Comparison of ENCODE assay signal across 17 cellular contexts in genomic region chr3:196989721-196990262, GRCh38.
DNase-seq lines count a peak whose midpoint lies in the region; FAIRE-seq and TF ChIP-seq lines count a peak whose summit lies in the region.
"Had no signal": no experiment of that assay in that cellular context is flagged by ENCODE, and none has a peak within 500 bp of the region (broad histone marks: within the 10 kb centered on the region; RNA-seq: fewer than 3 reads in every experiment).

No MANE protein-coding gene starts in this region.

- peak; percentile 26 for DNase-seq in AG10803 (ENCODE audit: low read depth)
- DNase-seq in DMS153 treated with DMSO at 0.1 percent for 48 hours (lab: John Stamatoyannopoulos, UW; ENCODE audit: unreplicated experiment): peak; percentile 21
- DNase-seq in NCI-H2196 (lab: John Stamatoyannopoulos, UW; ENCODE audit: unreplicated experiment): peak; percentile 72
- peak; percentile 63 for DNase-seq in fibroblast of mammary gland (ENCODE audit: low read depth)
- DNase-seq in GM20000 (ENCODE audit: low spot score): no peak
- no peak for DNase-seq in COLO829 (ENCODE audit: low spot score)
- no peak for DNase-seq in HTR-8/SVneo (ENCODE audit: insufficient read length, low spot score)
- no peak for DNase-seq in activated naive CD4-positive, alpha-beta T cell treated with anti-CD3 and anti-CD28 coated beads, Interleukin-2, amount 10 ng/mL, durations not matched to agents 7 days and 5 days
- DNase-seq: cerebellar nuclear complex; mesendoderm; retina; stimulated activated CD4-positive, alpha-beta T cell treated with anti-CD3 and anti-CD28 coated beads, Interleukin-2, amount 100 ng/mL, for 48 hours; T1000 had no signal

- CTCF ChIA-PET in activated naive CD4-positive, alpha-beta T cell treated with anti-CD3 and anti-CD28 coated beads, Interleukin-2, amount 10 ng/mL, durations not matched to agents 7 days and 5 days (lab: Charles Lee): interaction anchor here (0.7 kb wide), 1 partner anchor 12 kb away, joined by 3 read pairs; no protein-coding TSS in a partner anchor

- peaks cover 25% of the 10 kb centered on the region for H3K27me3 Mint-ChIP-seq in activated naive CD4-positive, alpha-beta T cell treated with anti-CD3 and anti-CD28 coated beads, Interleukin-2, amount 10 ng/mL, durations not matched to agents 7 days and 5 days

- H3K9me3 Mint-ChIP-seq in activated naive CD4-positive, alpha-beta T cell treated with anti-CD3 and anti-CD28 coated beads, Interleukin-2, amount 10 ng/mL, durations not matched to agents 7 days and 5 days: no peaks in the 10 kb centered on the region
- H3K9me3 Mint-ChIP-seq: neural progenitor cell had no signal

- no peaks in the 10 kb centered on the region for H3K36me3 Mint-ChIP-seq in activated naive CD4-positive, alpha-beta T cell treated with anti-CD3 and anti-CD28 coated beads, Interleukin-2, amount 10 ng/mL, durations not matched to agents 7 days and 5 days
- H3K36me3 Mint-ChIP-seq: neural progenitor cell had no signal

- no peak for TF ChIP-seq CTCF in AG10803 (conservative IDR thresholded peaks at IDR 0.05; ENCODE audit: low read length)
- TF ChIP-seq CTCF in fibroblast of mammary gland (conservative IDR thresholded peaks at IDR 0.05; ENCODE audit: control insufficient read depth, insufficient read depth, low read depth, low read length): no peak
- TF ChIP-seq CTCF in GM20000 (IDR thresholded peaks at IDR 0.05; ENCODE audit: extremely low read depth, missing control alignments): no peak

- H3K4me1 Mint-ChIP-seq in activated naive CD4-positive, alpha-beta T cell treated with anti-CD3 and anti-CD28 coated beads, Interleukin-2, amount 10 ng/mL, durations not matched to agents 7 days and 5 days: no peaks in the 10 kb centered on the region

- no peak overlapping the region for H3K27ac Mint-ChIP-seq in activated naive CD4-positive, alpha-beta T cell treated with anti-CD3 and anti-CD28 coated beads, Interleukin-2, amount 10 ng/mL, durations not matched to agents 7 days and 5 days
- H3K27ac Mint-ChIP-seq: neural progenitor cell had no signal

- H3K4me3 Mint-ChIP-seq in activated naive CD4-positive, alpha-beta T cell treated with anti-CD3 and anti-CD28 coated beads, Interleukin-2, amount 10 ng/mL, durations not matched to agents 7 days and 5 days: no peak overlapping the region
- H3K4me3 Mint-ChIP-seq: neural progenitor cell had no signal

- H3K4me3 ChIP-seq in AG10803 (ENCODE audit: low read length) (no peak overlapping the region), fibroblast of mammary gland (ENCODE audit: control insufficient read depth, low read depth, low read length) (no peak overlapping the region)
- H3K4me3 ChIP-seq: BLaER1, gastroesophageal sphincter, neural progenitor cell, thoracic aorta had no signal

- no peak for FAIRE-seq in HTR-8/SVneo (lab: Jason Lieb, UNC)

Comparison
In these comparisons a context has a peak if more than half of its experiments do, and no peak if none do; other contexts are left out.
1. DNase-seq: peak in AG10803 (single experiment), DMS153 treated with DMSO at 0.1 percent for 48 hours (single experiment), NCI-H2196 (single experiment) and fibroblast of mammary gland (single experiment); none in GM20000 (single experiment), COLO829 (single experiment), HTR-8/SVneo (single experiment) and activated naive CD4-positive, alpha-beta T cell treated with anti-CD3 and anti-CD28 coated beads, Interleukin-2, amount 10 ng/mL, durations not matched to agents 7 days and 5 days (single experiment).